Comparison of ENCODE assay signal across 10 cellular contexts in genomic region chr12:6963741-6964446, GRCh38. TPM values are rescaled to one million over a fixed set of nuclear protein-coding genes. Genes with fewer than 3 reads are reported as not detected.
DNase-seq lines count a peak whose midpoint lies in the region; ATAC-seq and TF ChIP-seq lines count a peak whose summit lies in the region.
"Had no signal": no experiment of that assay in that cellular context is flagged by ENCODE, and none has a peak within 500 bp of the region (broad histone marks: within the 10 kb centered on the region; RNA-seq: fewer than 3 reads in every experiment).

No MANE protein-coding gene starts in this region.

- peaks cover 65% of the 10 kb centered on the region for H3K4me1 Mint-ChIP-seq in CD14-positive monocyte

- peak overlapping the region; percentile 94 for H3K4me2 ChIP-seq in mammary epithelial cell (ENCODE audit: insufficient read depth, low read depth, low read length)

- in situ Hi-C loops in mammary epithelial cell (cut with MboI; ENCODE audit: low sequenced_read_pairs in 2 of 2): loop anchor here in 1 of 2 donors (5.0 kb wide), 1 partner anchor 97 kb away; the partner anchor contains the start of gene TPI1

- H3K27me3 Mint-ChIP-seq in CD14-positive monocyte (ENCODE audit: low read depth in 3 of 3): peaks cover 0 to 7% (median 0%) of the 10 kb centered on the region in 3 donors

- H3K79me2 ChIP-seq in mammary epithelial cell (ENCODE audit: insufficient read depth, low read length): peaks cover 63% of the 10 kb centered on the region

- DNase-seq in CD14-positive monocyte (ENCODE audit: low spot score) (no peak), mammary epithelial cell (no peak)

- CTCF ChIA-PET in mammary epithelial cell (lab: Charles Lee; ENCODE audit: low non-redundant PET): interaction anchor here (0.6 to 0.9 kb wide), 2 partner anchors 17 to 94 kb away, joined by 3 to 8 read pairs; no protein-coding TSS in a partner anchor

- no peak for TF ChIP-seq RAD21 in Ishikawa (IDR thresholded peaks at IDR 0.05; ENCODE audit: low read depth)

- TF ChIP-seq CTCF in CD14-positive monocyte (IDR thresholded peaks at IDR 0.05): no peak
- TF ChIP-seq CTCF in mammary epithelial cell (conservative IDR thresholded peaks at IDR 0.05 in 1 of 2, IDR thresholded peaks at IDR 0.05 in 1 of 2; ENCODE audit: extremely low read depth in 1 of 2, insufficient read depth in 1 of 2, low read depth in 1 of 2, low read length in 2 of 2): no peak

- H3K9me3 ChIP-seq in mammary epithelial cell (replicated peaks; ENCODE audit: insufficient read depth, low read length): no peaks in the 10 kb centered on the region
- H3K9me3 ChIP-seq in muscle layer of duodenum (ENCODE audit: control insufficient read depth in 1 of 2, low read length in 2 of 2): no peaks in the 10 kb centered on the region

- BruUV-seq in mammary epithelial cell (replicated peaks; lab: Mats Ljungman, UMichigan): no TSS peak

- WGBS in mammary epithelial cell (ENCODE audit: low coverage, missing lambda C conversion rate): 10% methylated on average over 12 of the region's 18 CpGs

- peak overlapping the region; percentile 82 for H3K9ac ChIP-seq in mammary epithelial cell (ENCODE audit: insufficient read depth, low read length)

- dilution Hi-C loops in mammary epithelial cell (cut with HindIII; ENCODE audit: low sequenced_read_pairs): no loop called here

- H3K4me3 Mint-ChIP-seq in CD14-positive monocyte: no peak overlapping the region

- H3K36me3 ChIP-seq in mammary epithelial cell (ENCODE audit: insufficient read depth, low read length): peaks cover 26% of the 10 kb centered on the region
- H3K36me3 ChIP-seq in muscle layer of duodenum (ENCODE audit: control insufficient read depth in 1 of 2, insufficient read depth in 2 of 2, low read length in 2 of 2): peaks cover 34 to 38% of the 10 kb centered on the region in 2 donors

- no peak overlapping the region for H2AFZ ChIP-seq in mammary epithelial cell (ENCODE audit: low read depth, low read length)

- TF ChIP-seq EP300 in Ishikawa (IDR thresholded peaks at IDR 0.05; ENCODE audit: borderline replicate concordance): no peak

- H3K27ac Mint-ChIP-seq in CD14-positive monocyte: peak overlapping the region in 6 of 7 donors; percentile 18 to 89 (median 70)

- ATAC-seq in GM21619 (IDR thresholded peaks at IDR 0.05; ENCODE audit: unreplicated experiment) (no peak), HG02938 (IDR thresholded peaks at IDR 0.05; ENCODE audit: unreplicated experiment) (no peak), GM21528 (IDR thresholded peaks at IDR 0.05; ENCODE audit: low FRiP score, unreplicated experiment) (no peak), GM21526 (IDR thresholded peaks at IDR 0.05; ENCODE audit: low FRiP score, unreplicated experiment) (no peak)

- H3K9me3 Mint-ChIP-seq in CD14-positive monocyte: peaks cover 0 to 2% (median 0%) of the 10 kb centered on the region in 7 donors

- peaks cover 50% of the 10 kb centered on the region for H3K4me1 ChIP-seq in mammary epithelial cell (ENCODE audit: insufficient read depth, low read length)
- H3K4me1 ChIP-seq in muscle layer of duodenum (ENCODE audit: control insufficient read depth in 1 of 2, insufficient read depth in 2 of 2, low read length in 2 of 2): peaks cover 12 to 44% of the 10 kb centered on the region in 2 donors

- H3K27ac ChIP-seq in mammary epithelial cell (ENCODE audit: insufficient read depth, low read depth, low read length): peak overlapping the region; percentile 88
- H3K27ac ChIP-seq in muscle layer of duodenum (ENCODE audit: low read length): peak overlapping the region; percentile 84

- intact Hi-C loops in CD14-positive monocyte (cut with micrococcal nuclease): loop anchor here (1.0 to 5.0 kb wide), 3 partner anchors 18 to 95 kb away; partner anchors contain the start of gene SPSB2 (in 1 of the 2)
- intact Hi-C loops in mammary epithelial cell (cut with micrococcal nuclease): loop anchor here (2.0 to 5.0 kb wide), 3 partner anchors 79 to 145 kb away; partner anchors contain the start of genes C1R and C1RL

- peak overlapping the region; percentile 74 to 97 (median 94) for H3K4me3 ChIP-seq in mammary epithelial cell (replicated peaks in 1 of 3; ENCODE audit: insufficient read depth in 1 of 3, low read depth in 2 of 3, low read length in 3 of 3)
- peak overlapping the region in 1 of 2 donors; percentile 54 for H3K4me3 ChIP-seq in muscle layer of duodenum (ENCODE audit: low read depth in 1 of 2, low read length in 2 of 2)

- H4K20me1 ChIP-seq in mammary epithelial cell (ENCODE audit: insufficient read depth, low read length): no peaks in the 10 kb centered on the region

- H3K27me3 ChIP-seq in mammary epithelial cell (ENCODE audit: insufficient read depth, low read length) (no peaks in the 10 kb centered on the region), muscle layer of duodenum (ENCODE audit: low read depth, low read length) (no peaks in the 10 kb centered on the region)

- H3K36me3 Mint-ChIP-seq in CD14-positive monocyte: peaks cover 46 to 69% of the 10 kb centered on the region in 2 donors

TF ChIP-seq in Ishikawa, 13 proteins besides CTCF, POLR2A, EP300 and RAD21:
- TF ChIP-seq, protein P1, sequence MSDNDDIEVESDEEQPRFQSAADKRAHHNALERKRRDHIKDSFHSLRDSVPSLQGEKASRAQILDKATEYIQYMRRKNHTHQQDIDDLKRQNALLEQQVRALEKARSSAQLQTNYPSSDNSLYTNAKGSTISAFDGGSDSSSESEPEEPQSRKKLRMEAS (IDR thresholded peaks at IDR 0.05): no peak
- TF ChIP-seq FOXM1 (IDR thresholded peaks at IDR 0.05; ENCODE audit: borderline replicate concordance, low read depth): no peak
- no peak for TF ChIP-seq TCF12 (IDR thresholded peaks at IDR 0.05; ENCODE audit: low read depth)
- no peak; the same call in 1 of the 2 replicates for TF ChIP-seq TEAD4 (IDR thresholded peaks at IDR 0.05)
- peak; percentile 69; the same call in 1 of the 2 replicates for TF ChIP-seq ZBTB7A (IDR thresholded peaks at IDR 0.05; ENCODE audit: low read depth)
- TF ChIP-seq, protein P2, sequence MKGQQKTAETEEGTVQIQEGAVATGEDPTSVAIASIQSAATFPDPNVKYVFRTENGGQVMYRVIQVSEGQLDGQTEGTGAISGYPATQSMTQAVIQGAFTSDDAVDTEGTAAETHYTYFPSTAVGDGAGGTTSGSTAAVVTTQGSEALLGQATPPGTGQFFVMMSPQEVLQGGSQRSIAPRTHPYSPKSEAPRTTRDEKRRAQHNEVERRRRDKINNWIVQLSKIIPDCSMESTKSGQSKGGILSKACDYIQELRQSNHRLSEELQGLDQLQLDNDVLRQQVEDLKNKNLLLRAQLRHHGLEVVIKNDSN (IDR thresholded peaks at IDR 0.05): no peak
- TF ChIP-seq CEBPB (IDR thresholded peaks at IDR 0.05): peak; percentile 67; the same call in 1 of the 2 replicates
- TF ChIP-seq CREB1 (IDR thresholded peaks at IDR 0.05; ENCODE audit: low read depth): no peak
- TF ChIP-seq EGR1 (IDR thresholded peaks at IDR 0.05): no peak
- TF ChIP-seq REST (IDR thresholded peaks at IDR 0.05; ENCODE audit: low read depth): no peak
- TF ChIP-seq YY1 (IDR thresholded peaks at IDR 0.05; ENCODE audit: low read depth): peak; percentile 85
- TF ChIP-seq TAF1 (IDR thresholded peaks at IDR 0.05; ENCODE audit: low read depth): peak; percentile 25; the same call in 1 of the 2 replicates
- peak; percentile 73 for TF ChIP-seq NFIC (IDR thresholded peaks at IDR 0.05)

RNA-seq across cellular contexts. Expression of gene PHB2, which starts 6.6 kb away (rescaled TPM):
- polyA plus RNA-seq in CD14-positive monocyte (10 to 100 TPM; 90.6 to 91.9 TPM), mammary epithelial cell (319 TPM)
- 100 to 1,000 TPM; 149 to 168 TPM for total RNA-seq in mammary epithelial cell
- 137 TPM for polyA minus RNA-seq in mammary epithelial cell

RNA-seq across cellular contexts. Expression of gene EMG1, which starts 6.8 kb away (rescaled TPM):
- polyA plus RNA-seq in CD14-positive monocyte (10 to 100 TPM; 33.1 to 35.3 TPM), mammary epithelial cell (48.5 TPM)
- total RNA-seq in mammary epithelial cell: 10 to 100 TPM; 29.3 to 75.1 TPM
- polyA minus RNA-seq in mammary epithelial cell: 25.8 TPM

RNA-seq across cellular contexts. Expression of gene PTPN6, which starts 12.7 kb away (rescaled TPM):
- 100 to 1,000 TPM; 449 to 562 TPM for polyA plus RNA-seq in CD14-positive monocyte
- total RNA-seq in mammary epithelial cell: 10 to 100 TPM; 13.0 to 27.0 TPM
- polyA plus RNA-seq in mammary epithelial cell: 16.4 TPM
- 8.0 TPM for polyA minus RNA-seq in mammary epithelial cell

RNA-seq across cellular contexts. Expression of gene C12orf57, which starts 20.1 kb away (rescaled TPM):
- polyA plus RNA-seq in CD14-positive monocyte (10 to 100 TPM; 19.1 to 24.2 TPM), mammary epithelial cell (128 TPM)
- 10 to 100 TPM; 31.3 to 61.3 TPM for total RNA-seq in mammary epithelial cell
- 27.8 TPM for polyA minus RNA-seq in mammary epithelial cell

RNA-seq across cellular contexts. Expression of gene RNU7-1, which starts 20.3 kb away (rescaled TPM):
- not detected for polyA plus RNA-seq in CD14-positive monocyte
- not detected for total RNA-seq in mammary epithelial cell
- polyA plus RNA-seq in mammary epithelial cell: not detected
- polyA minus RNA-seq in mammary epithelial cell: not detected
- total RNA-seq: liver, temporal lobe had no signal
- polyA plus RNA-seq: liver had no signal

Comparison
In these comparisons a context has a peak if more than half of its experiments do, and no peak if none do; other contexts are left out.
1. RNA of gene PTPN6, which starts 12.7 kb away (polyA plus RNA-seq): 449 to 562 TPM in CD14-positive monocyte; 16.4 TPM in mammary epithelial cell (single experiment); every median in the first group is over 10 times any median in the second.